In genomic region chr1:6860401-6860800, GRCh38 we compare ENCODE assay signal across 15 cellular contexts.
DNase-seq lines count a peak whose midpoint lies in the region; ATAC-seq and TF ChIP-seq lines count a peak whose summit lies in the region.
"Had no signal": no experiment of that assay in that cellular context is flagged by ENCODE, and none has a peak within 500 bp of the region (broad histone marks: within the 10 kb centered on the region; RNA-seq: fewer than 3 reads in every experiment).

No MANE protein-coding gene starts in this region.

- no peaks in the 10 kb centered on the region for H3K9me3 Mint-ChIP-seq in activated CD4-positive, alpha-beta T cell treated with anti-CD3 and anti-CD28 coated beads for 36 hours (ENCODE audit: low read depth)
- no peaks in the 10 kb centered on the region for H3K9me3 Mint-ChIP-seq in activated CD4-positive, alpha-beta T cell treated with anti-CD3 and anti-CD28 coated beads, Interleukin-2, amount 10 ng/mL, durations not matched to agents 24 days and 14 days
- no peaks in the 10 kb centered on the region for H3K9me3 Mint-ChIP-seq in CD14-positive monocyte

- H3K4me1 ChIP-seq in skeletal muscle satellite cell (ENCODE audit: control insufficient read depth, insufficient read depth, low read length): peaks cover 34% of the 10 kb centered on the region

- H3K4me2 ChIP-seq in skeletal muscle satellite cell (ENCODE audit: low read length): peak overlapping the region; percentile 52
- H3K4me2 ChIP-seq: KMS-11 had no signal

- H3K4me3 Mint-ChIP-seq in activated CD4-positive, alpha-beta T cell treated with anti-CD3 and anti-CD28 coated beads for 36 hours: no peak overlapping the region
- H3K4me3 Mint-ChIP-seq in activated CD4-positive, alpha-beta T cell treated with anti-CD3 and anti-CD28 coated beads, Interleukin-2, amount 10 ng/mL, durations not matched to agents 24 days and 14 days: no peak overlapping the region
- H3K4me3 Mint-ChIP-seq in CD14-positive monocyte: no peak overlapping the region

- TF ChIP-seq CTCF in epithelial cell of esophagus (IDR thresholded peaks at IDR 0.05; ENCODE audit: insufficient read depth, low read depth, low read length, missing control alignments) (no peak), CD14-positive monocyte (IDR thresholded peaks at IDR 0.05) (no peak)

- intact Hi-C loops in activated CD4-positive, alpha-beta T cell treated with anti-CD3 and anti-CD28 coated beads for 36 hours (cut with DNase I, micrococcal nuclease): loop anchor here in 1 of 2 experiments (1.0 to 2.0 kb wide), 2 partner anchors 76 to 115 kb away; partner anchors contain the start of gene CAMTA1
- intact Hi-C loops in activated CD4-positive, alpha-beta T cell treated with anti-CD3 and anti-CD28 coated beads, Interleukin-2, amount 10 ng/mL, durations not matched to agents 24 days and 14 days (cut with micrococcal nuclease): no loop called here
- intact Hi-C loops in CD14-positive monocyte (cut with micrococcal nuclease): no loop called here

- H3K27me3 ChIP-seq in skeletal muscle satellite cell (ENCODE audit: control insufficient read depth, insufficient read depth, low read length): no peaks in the 10 kb centered on the region

- peak overlapping the region; percentile 62 for H3K9ac ChIP-seq in skeletal muscle satellite cell (ENCODE audit: low read depth, low read length)
- H3K9ac ChIP-seq: KMS-11 had no signal

- peaks cover 21% of the 10 kb centered on the region for H3K4me1 Mint-ChIP-seq in activated CD4-positive, alpha-beta T cell treated with anti-CD3 and anti-CD28 coated beads for 36 hours
- H3K4me1 Mint-ChIP-seq in activated CD4-positive, alpha-beta T cell treated with anti-CD3 and anti-CD28 coated beads, Interleukin-2, amount 10 ng/mL, durations not matched to agents 24 days and 14 days: peaks cover 7% of the 10 kb centered on the region
- H3K4me1 Mint-ChIP-seq in CD14-positive monocyte: peaks cover 2% of the 10 kb centered on the region

- peak; percentile 28 for ATAC-seq in activated CD4-positive, alpha-beta T cell treated with anti-CD3 and anti-CD28 coated beads for 36 hours
- no peak for ATAC-seq in HG03159 (IDR thresholded peaks at IDR 0.05; ENCODE audit: unreplicated experiment)

- H3K27me3 Mint-ChIP-seq in activated CD4-positive, alpha-beta T cell treated with anti-CD3 and anti-CD28 coated beads for 36 hours: no peaks in the 10 kb centered on the region
- no peaks in the 10 kb centered on the region for H3K27me3 Mint-ChIP-seq in activated CD4-positive, alpha-beta T cell treated with anti-CD3 and anti-CD28 coated beads, Interleukin-2, amount 10 ng/mL, durations not matched to agents 24 days and 14 days
- H3K27me3 Mint-ChIP-seq in CD14-positive monocyte (ENCODE audit: low read depth in 3 of 3): no peaks in the 10 kb centered on the region

- no peak overlapping the region for H3K27ac Mint-ChIP-seq in activated CD4-positive, alpha-beta T cell treated with anti-CD3 and anti-CD28 coated beads for 36 hours
- H3K27ac Mint-ChIP-seq in activated CD4-positive, alpha-beta T cell treated with anti-CD3 and anti-CD28 coated beads, Interleukin-2, amount 10 ng/mL, durations not matched to agents 24 days and 14 days: no peak overlapping the region
- peak overlapping the region in 1 of 7 donors; percentile 3 for H3K27ac Mint-ChIP-seq in CD14-positive monocyte

- H3K4me3 ChIP-seq in epithelial cell of esophagus (ENCODE audit: low read length) (no peak overlapping the region), skeletal muscle satellite cell (ENCODE audit: low read length) (peak overlapping the region; percentile 8)
- H3K4me3 ChIP-seq: HAP-1 had no signal

- H3K36me3 Mint-ChIP-seq in activated CD4-positive, alpha-beta T cell treated with anti-CD3 and anti-CD28 coated beads for 36 hours (ENCODE audit: low read depth): peaks cover 13% of the 10 kb centered on the region
- H3K36me3 Mint-ChIP-seq in activated CD4-positive, alpha-beta T cell treated with anti-CD3 and anti-CD28 coated beads, Interleukin-2, amount 10 ng/mL, durations not matched to agents 24 days and 14 days (ENCODE audit: low read depth): no peaks in the 10 kb centered on the region
- peaks cover 21 to 39% of the 10 kb centered on the region in 2 donors for H3K36me3 Mint-ChIP-seq in CD14-positive monocyte

- CTCF ChIA-PET in activated CD4-positive, alpha-beta T cell treated with anti-CD3 and anti-CD28 coated beads for 36 hours (lab: Charles Lee): interaction anchor here (1.0 to 1.5 kb wide), 3 partner anchors 9 to 141 kb away, joined by 3 read pairs; no protein-coding TSS in a partner anchor

- H3K9me3 ChIP-seq in skeletal muscle satellite cell (replicated peaks; ENCODE audit: low read length): no peaks in the 10 kb centered on the region
- H3K9me3 ChIP-seq: HAP-1 had no signal

- DNase-seq in activated CD4-positive, alpha-beta T cell treated with anti-CD3 and anti-CD28 coated beads for 36 hours: peak; percentile 34
- DNase-seq in activated CD4-positive, alpha-beta T cell treated with anti-CD3 and anti-CD28 coated beads, Interleukin-2, amount 10 ng/mL, durations not matched to agents 24 days and 14 days: no peak
- DNase-seq in RPMI7951 (ENCODE audit: low read depth) (peak; percentile 57), epithelial cell of esophagus (ENCODE audit: low read depth) (peak; percentile 31), AG08396 (ENCODE audit: low spot score) (no peak), CD14-positive monocyte (ENCODE audit: low spot score) (no peak)
- DNase-seq: DMS 273 treated with DMSO at 0.1 percent for 48 hours; effector CD8-positive, alpha-beta T cell; hypothalamus; retina; T-helper 2 cell had no signal

- H3K36me3 ChIP-seq in skeletal muscle satellite cell (ENCODE audit: insufficient read depth, low read length): peaks cover 4% of the 10 kb centered on the region
- H3K36me3 ChIP-seq: HAP-1 had no signal

- POLR2A ChIA-PET in activated CD4-positive, alpha-beta T cell treated with anti-CD3 and anti-CD28 coated beads for 36 hours (lab: Charles Lee): no interaction called here

Comparison
In these comparisons a context has a peak if more than half of its experiments do, and no peak if none do; other contexts are left out.
1. DNase-seq: peak in activated CD4-positive, alpha-beta T cell treated with anti-CD3 and anti-CD28 coated beads for 36 hours (single experiment), RPMI7951 (single experiment) and epithelial cell of esophagus (single experiment); none in activated CD4-positive, alpha-beta T cell treated with anti-CD3 and anti-CD28 coated beads, Interleukin-2, amount 10 ng/mL, durations not matched to agents 24 days and 14 days (single experiment), AG08396 (single experiment) and CD14-positive monocyte (single experiment).